In the genomic region with DNA sequence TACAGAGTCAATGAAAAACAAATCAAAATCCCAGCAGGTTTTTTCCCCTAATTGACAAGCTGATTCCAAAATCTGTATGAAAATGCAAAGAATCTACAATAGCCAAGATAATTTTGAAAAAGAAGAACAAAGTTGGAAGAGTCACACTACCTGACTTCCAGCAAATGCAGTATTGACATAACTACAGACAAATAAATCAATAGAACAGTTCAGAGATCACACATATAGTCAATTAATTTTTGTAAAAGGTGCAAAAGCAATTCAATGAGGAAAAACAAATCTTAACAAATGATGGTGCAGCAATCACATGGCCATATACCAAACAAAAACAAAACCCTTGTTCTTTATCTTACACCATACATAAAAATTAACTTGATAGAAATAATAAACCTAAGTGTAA, we compare ENCODE assay signal across 28 cellular contexts.
"Had no signal": no experiment of that assay in that cellular context is flagged by ENCODE, and none has a peak within 500 bp of the region (broad histone marks: within the 10 kb centered on the region; RNA-seq: fewer than 3 reads in every experiment).

No MANE protein-coding gene starts in this region.

- H3K9me3 ChIP-seq: esophagus muscularis mucosa, gastrocnemius medialis, heart left ventricle had no signal

- ATAC-seq: activated CD4-positive, alpha-beta T cell treated with anti-CD3 and anti-CD28 coated beads for 36 hours; activated CD8-positive, alpha-beta memory T cell treated with anti-CD3 and anti-CD28 coated beads, Interleukin-2, amount 10 ng/mL, durations not matched to agents 7 days and 5 days; activated CD8-positive, alpha-beta T cell treated with anti-CD3 and anti-CD28 coated beads, Interleukin-2, amount 10 ng/mL, durations not matched to agents 7 days and 5 days; foreskin keratinocyte; gastrocnemius medialis; heart left ventricle had no signal

- H3K27me3 ChIP-seq: brain microvascular endothelial cell, dorsolateral prefrontal cortex, esophagus muscularis mucosa, foreskin keratinocyte, gastrocnemius medialis, heart left ventricle had no signal

- DNase-seq: activated CD4-positive, alpha-beta memory T cell treated with anti-CD3 and anti-CD28 coated beads for 36 hours; activated CD4-positive, alpha-beta T cell treated with anti-CD3 and anti-CD28 coated beads for 36 hours; activated CD4-positive, alpha-beta T cell treated with anti-CD3 and anti-CD28 coated beads, Interleukin-2, amount 10 ng/mL, durations not matched to agents 24 days and 14 days; activated CD4-positive, CD25-positive, alpha-beta regulatory T cell; activated CD4-positive, CD25-positive, alpha-beta regulatory T cell treated with anti-CD3 and anti-CD28 coated beads, Interleukin-2, amount 50 U/mL, for 72 hours; activated CD8-positive, alpha-beta memory T cell treated with anti-CD3 and anti-CD28 coated beads, Interleukin-2, amount 10 ng/mL, durations not matched to agents 7 days and 5 days; activated CD8-positive, alpha-beta memory T cell treated with anti-CD3 and anti-CD28 coated beads, Interleukin-2, amount 50 U/mL, for 4 hours; activated CD8-positive, alpha-beta T cell treated with anti-CD3 and anti-CD28 coated beads, Interleukin-2, amount 10 ng/mL, durations not matched to agents 7 days and 5 days; activated effector memory CD4-positive, alpha-beta T cell treated with anti-CD3 and anti-CD28 coated beads, Interleukin-2, amount 50 U/mL, for 16 hours; activated naive CD4-positive, alpha-beta T cell treated with anti-CD3 and anti-CD28 coated beads, Interleukin-2, amount 50 U/mL, for 16 hours; activated T-cell treated with anti-CD3 and anti-CD28 coated beads, Interleukin-2, amount 50 U/mL, for 1 hour; activated T-cell treated with anti-CD3 and anti-CD28 coated beads, Interleukin-2, amount 50 U/mL, for 48 hours; amniotic stem cell; anterior cingulate cortex; brain microvascular endothelial cell; dorsolateral prefrontal cortex; effector memory CD4-positive, alpha-beta T cell; endodermal cell; erythroblast; foreskin keratinocyte; gastrocnemius medialis; glutamatergic neuron; heart left ventricle; T-helper 2 cell had no signal

- H3K4me3 ChIP-seq: coronary artery, dorsolateral prefrontal cortex, esophagus muscularis mucosa, gastrocnemius medialis, heart left ventricle had no signal

- FAIRE-seq: astrocyte, bronchial epithelial cell had no signal

- H3K4me1 ChIP-seq: esophagus muscularis mucosa, foreskin keratinocyte had no signal

- H3K27ac ChIP-seq: brain microvascular endothelial cell, coronary artery, dorsolateral prefrontal cortex, esophagus muscularis mucosa, foreskin keratinocyte, gastrocnemius medialis, heart left ventricle had no signal
